ENCODE assay signal across 13 cellular contexts in the genomic region with DNA sequence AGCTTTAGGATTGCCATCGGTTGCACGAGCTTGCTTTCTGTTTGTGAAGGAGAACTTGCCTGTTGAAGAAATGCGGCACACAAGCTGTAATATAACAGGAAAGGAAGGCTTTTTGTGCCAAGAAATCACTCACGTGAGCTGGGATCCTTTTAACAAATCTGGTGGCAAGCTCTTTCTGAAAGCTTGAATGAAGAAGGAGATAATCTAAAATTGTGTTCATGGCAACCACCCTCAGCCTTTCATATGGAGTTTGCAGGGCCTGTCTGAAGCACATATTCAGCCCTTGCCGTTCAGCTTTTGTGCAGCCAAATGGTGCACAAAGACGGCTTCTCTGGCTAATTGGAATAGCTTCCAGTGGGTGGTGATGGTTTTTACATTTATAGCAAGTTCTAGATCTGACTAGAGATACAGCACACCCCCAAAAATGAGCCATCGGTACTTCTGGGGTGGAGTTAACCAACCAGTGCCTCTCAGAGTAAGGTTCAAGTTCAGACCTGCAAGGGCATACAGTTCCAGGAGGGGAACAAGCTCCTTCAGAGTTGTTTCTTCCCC.
DNase-seq lines count a peak whose midpoint lies in the region; ATAC-seq and TF ChIP-seq lines count a peak whose summit lies in the region.
"Had no signal": no experiment of that assay in that cellular context is flagged by ENCODE, and none has a peak within 500 bp of the region (broad histone marks: within the 10 kb centered on the region; RNA-seq: fewer than 3 reads in every experiment).

No MANE protein-coding gene starts in this region.

- no peaks in the 10 kb centered on the region for H3K9me2 ChIP-seq in MM.1S (replicated peaks; ENCODE audit: insufficient read depth, low read length)

- no peaks in the 10 kb centered on the region for H3K9me3 ChIP-seq in tibial artery
- no peaks in the 10 kb centered on the region for H3K9me3 ChIP-seq in MM.1S (replicated peaks; ENCODE audit: insufficient read depth, low read length)
- H3K9me3 ChIP-seq: HAP-1 had no signal

- TF ChIP-seq CTCF in WTC11 (IDR thresholded peaks at IDR 0.05) (no peak), tibial artery (IDR thresholded peaks at IDR 0.05) (no peak), MM.1S (IDR thresholded peaks at IDR 0.05; ENCODE audit: low read length) (no peak)

- ATAC-seq in WTC11 (peak; percentile 36), HG02610 (IDR thresholded peaks at IDR 0.05; ENCODE audit: unreplicated experiment) (no peak)
- ATAC-seq in activated naive CD8-positive, alpha-beta T cell treated with anti-CD3 and anti-CD28 coated beads, Interleukin-2, amount 50 U/mL, for 24 hours: no peak
- no peak for ATAC-seq in activated CD8-positive, alpha-beta T cell treated with anti-CD3 and anti-CD28 coated beads, Interleukin-2, amount 10 ng/mL, durations not matched to agents 7 days and 5 days
- ATAC-seq: naive thymus-derived CD8-positive, alpha-beta T cell; PC-3 had no signal

- H3K4me1 ChIP-seq in tibial artery (peaks cover 0 to 49% (median 18%) of the 10 kb centered on the region in 4 donors), MM.1S (ENCODE audit: low read length) (no peaks in the 10 kb centered on the region)

- CTCF ChIA-PET in WTC11 (lab: Charles Lee): interaction anchor here (0.9 to 1.4 kb wide), 3 partner anchors 27 to 29 kb away, joined by 3 read pairs; no protein-coding TSS in a partner anchor
- CTCF ChIA-PET in activated CD8-positive, alpha-beta T cell treated with anti-CD3 and anti-CD28 coated beads, Interleukin-2, amount 10 ng/mL, durations not matched to agents 7 days and 5 days (lab: Charles Lee): no interaction called here

- no peak overlapping the region for H3K4me3 Mint-ChIP-seq in WTC11
- H3K4me3 Mint-ChIP-seq in activated naive CD8-positive, alpha-beta T cell treated with anti-CD3 and anti-CD28 coated beads, Interleukin-2, amount 50 U/mL, for 24 hours: no peak overlapping the region
- H3K4me3 Mint-ChIP-seq in activated CD8-positive, alpha-beta T cell treated with anti-CD3 and anti-CD28 coated beads, Interleukin-2, amount 10 ng/mL, durations not matched to agents 7 days and 5 days: no peak overlapping the region
- H3K4me3 Mint-ChIP-seq: naive thymus-derived CD8-positive, alpha-beta T cell had no signal

- no peaks in the 10 kb centered on the region for H3K9me3 Mint-ChIP-seq in WTC11
- H3K9me3 Mint-ChIP-seq in activated naive CD8-positive, alpha-beta T cell treated with anti-CD3 and anti-CD28 coated beads, Interleukin-2, amount 50 U/mL, for 24 hours: peaks cover under 1% of the 10 kb centered on the region
- H3K9me3 Mint-ChIP-seq in activated CD8-positive, alpha-beta T cell treated with anti-CD3 and anti-CD28 coated beads, Interleukin-2, amount 10 ng/mL, durations not matched to agents 7 days and 5 days (ENCODE audit: insufficient read depth): no peaks in the 10 kb centered on the region

- H3K4me3 ChIP-seq in tibial artery (peak overlapping the region; percentile 22 to 26), MM.1S (ENCODE audit: low read length) (no peak overlapping the region)
- H3K4me3 ChIP-seq: HAP-1 had no signal

- no peak overlapping the region for H3K4me2 ChIP-seq in MM.1S (ENCODE audit: low read depth, low read length)

- no peaks in the 10 kb centered on the region for H4K20me1 ChIP-seq in MM.1S (ENCODE audit: insufficient read depth, low read length)

- H3K4me1 Mint-ChIP-seq in WTC11: peaks cover 18% of the 10 kb centered on the region
- no peaks in the 10 kb centered on the region for H3K4me1 Mint-ChIP-seq in activated naive CD8-positive, alpha-beta T cell treated with anti-CD3 and anti-CD28 coated beads, Interleukin-2, amount 50 U/mL, for 24 hours
- H3K4me1 Mint-ChIP-seq in activated CD8-positive, alpha-beta T cell treated with anti-CD3 and anti-CD28 coated beads, Interleukin-2, amount 10 ng/mL, durations not matched to agents 7 days and 5 days (ENCODE audit: low read depth): no peaks in the 10 kb centered on the region

- H2AFZ ChIP-seq in MM.1S (ENCODE audit: low read length): no peak overlapping the region

- H3K27ac ChIP-seq in tibial artery (peak overlapping the region; percentile 73 to 77), MM.1S (ENCODE audit: low read length) (no peak overlapping the region)

- H3K27me3 ChIP-seq in tibial artery (no peaks in the 10 kb centered on the region), MM.1S (replicated peaks; ENCODE audit: insufficient read depth, low read length) (no peaks in the 10 kb centered on the region)

- no peak overlapping the region for H3K9ac ChIP-seq in MM.1S (ENCODE audit: low read length)

- no peak for DNase-seq in WTC11 (ENCODE audit: low spot score)
- peak; percentile 8 for DNase-seq in fibroblast of gingiva (ENCODE audit: low read depth)
- peak; percentile 11 for DNase-seq in mucosa of gallbladder (ENCODE audit: low spot score)
- peak in 1 of 2 donors; percentile 44 for DNase-seq in tibial artery
- no peak for DNase-seq in activated naive CD8-positive, alpha-beta T cell treated with anti-CD3 and anti-CD28 coated beads, Interleukin-2, amount 50 U/mL, for 24 hours
- no peak for DNase-seq in MM.1S
- DNase-seq in activated CD8-positive, alpha-beta T cell treated with anti-CD3 and anti-CD28 coated beads, Interleukin-2, amount 10 ng/mL, durations not matched to agents 7 days and 5 days: no peak
- DNase-seq: DND-41; naive thymus-derived CD8-positive, alpha-beta T cell; NCI-H1417 treated with DMSO at 0.1 percent for 48 hours; PC-3 had no signal

- no peaks in the 10 kb centered on the region for H3F3A ChIP-seq in MM.1S (ENCODE audit: insufficient read depth, low read length)

- no peaks in the 10 kb centered on the region for H3K36me3 Mint-ChIP-seq in WTC11
- H3K36me3 Mint-ChIP-seq in activated naive CD8-positive, alpha-beta T cell treated with anti-CD3 and anti-CD28 coated beads, Interleukin-2, amount 50 U/mL, for 24 hours (ENCODE audit: low read depth): peaks cover 4% of the 10 kb centered on the region
- peaks cover 16% of the 10 kb centered on the region for H3K36me3 Mint-ChIP-seq in activated CD8-positive, alpha-beta T cell treated with anti-CD3 and anti-CD28 coated beads, Interleukin-2, amount 10 ng/mL, durations not matched to agents 7 days and 5 days (ENCODE audit: low read depth)

- H3K79me2 ChIP-seq in MM.1S (ENCODE audit: low read length): no peaks in the 10 kb centered on the region

- no peaks in the 10 kb centered on the region for H3K27me3 Mint-ChIP-seq in WTC11 (ENCODE audit: low read depth)
- no peaks in the 10 kb centered on the region for H3K27me3 Mint-ChIP-seq in activated naive CD8-positive, alpha-beta T cell treated with anti-CD3 and anti-CD28 coated beads, Interleukin-2, amount 50 U/mL, for 24 hours
- H3K27me3 Mint-ChIP-seq in activated CD8-positive, alpha-beta T cell treated with anti-CD3 and anti-CD28 coated beads, Interleukin-2, amount 10 ng/mL, durations not matched to agents 7 days and 5 days (ENCODE audit: low read depth): no peaks in the 10 kb centered on the region
- H3K27me3 Mint-ChIP-seq: naive thymus-derived CD8-positive, alpha-beta T cell had no signal

- H3K36me3 ChIP-seq in tibial artery (no peaks in the 10 kb centered on the region), MM.1S (replicated peaks; ENCODE audit: insufficient read depth, low read length) (no peaks in the 10 kb centered on the region)
- H3K36me3 ChIP-seq: HAP-1 had no signal

- H3K27ac Mint-ChIP-seq in WTC11: peak overlapping the region; percentile 33
- H3K27ac Mint-ChIP-seq in activated naive CD8-positive, alpha-beta T cell treated with anti-CD3 and anti-CD28 coated beads, Interleukin-2, amount 50 U/mL, for 24 hours: no peak overlapping the region
- no peak overlapping the region for H3K27ac Mint-ChIP-seq in activated CD8-positive, alpha-beta T cell treated with anti-CD3 and anti-CD28 coated beads, Interleukin-2, amount 10 ng/mL, durations not matched to agents 7 days and 5 days

- POLR2A ChIA-PET in WTC11 (lab: Charles Lee): no interaction called here
- POLR2A ChIA-PET in activated CD8-positive, alpha-beta T cell treated with anti-CD3 and anti-CD28 coated beads, Interleukin-2, amount 10 ng/mL, durations not matched to agents 7 days and 5 days (lab: Charles Lee): no interaction called here

- intact Hi-C loops in tibial artery (cut with DNase I; ENCODE audit: low total_unique reads): no loop called here

TF ChIP-seq in WTC11, 78 proteins besides CTCF, POLR2A, EP300 and RAD21 (continues in another document):
- TF ChIP-seq ZBTB21 (CRISPR knock-in tag; IDR thresholded peaks at IDR 0.05; ENCODE audit: borderline replicate concordance) (no peak), PREB (CRISPR knock-in tag; IDR thresholded peaks at IDR 0.05; ENCODE audit: borderline replicate concordance) (no peak), CREB1 (CRISPR knock-in tag; IDR thresholded peaks at IDR 0.05) (no peak), GRHL2 (CRISPR knock-in tag; IDR thresholded peaks at IDR 0.05; ENCODE audit: insufficient replicate concordance, severe bottlenecking) (no peak), NFYB (CRISPR knock-in tag; conservative IDR thresholded peaks at IDR 0.05; ENCODE audit: low read depth) (no peak), ZNF121 (CRISPR knock-in tag; IDR thresholded peaks at IDR 0.05) (no peak), SMAD4 (CRISPR knock-in tag; IDR thresholded peaks at IDR 0.05) (no peak), NR3C1 (CRISPR knock-in tag; conservative IDR thresholded peaks at IDR 0.05; ENCODE audit: low read depth) (no peak)
- TF ChIP-seq, protein P1, sequence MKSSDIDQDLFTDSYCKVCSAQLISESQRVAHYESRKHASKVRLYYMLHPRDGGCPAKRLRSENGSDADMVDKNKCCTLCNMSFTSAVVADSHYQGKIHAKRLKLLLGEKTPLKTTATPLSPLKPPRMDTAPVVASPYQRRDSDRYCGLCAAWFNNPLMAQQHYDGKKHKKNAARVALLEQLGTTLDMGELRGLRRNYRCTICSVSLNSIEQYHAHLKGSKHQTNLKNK (CRISPR knock-in tag; IDR thresholded peaks at IDR 0.05): no peak

Comparison
In these comparisons a context has a peak if more than half of its experiments do, and no peak if none do; other contexts are left out.
1. DNase-seq: peak in fibroblast of gingiva (single experiment) and mucosa of gallbladder (single experiment); none in WTC11 (single experiment), activated naive CD8-positive, alpha-beta T cell treated with anti-CD3 and anti-CD28 coated beads, Interleukin-2, amount 50 U/mL, for 24 hours (single experiment), MM.1S (single experiment) and activated CD8-positive, alpha-beta T cell treated with anti-CD3 and anti-CD28 coated beads, Interleukin-2, amount 10 ng/mL, durations not matched to agents 7 days and 5 days (single experiment).